21 cellular contexts compared by ENCODE assay signal in genomic region chr7:26657139-26657753, GRCh38.
DNase-seq lines count a peak whose midpoint lies in the region; ATAC-seq lines count a peak whose summit lies in the region.
"Had no signal": no experiment of that assay in that cellular context is flagged by ENCODE, and none has a peak within 500 bp of the region (broad histone marks: within the 10 kb centered on the region; RNA-seq: fewer than 3 reads in every experiment).

No MANE protein-coding gene starts in this region.

- H3K36me3 ChIP-seq in iPS-18a (ENCODE audit: control insufficient read depth, low read depth, low read length) = no peaks in the 10 kb centered on the region
- H3K36me3 ChIP-seq: upper lobe of left lung had no signal

- H3K4me1 ChIP-seq in iPS-18a (ENCODE audit: control insufficient read depth, low read depth, low read length) = peaks cover 59% of the 10 kb centered on the region
- H3K4me1 ChIP-seq: A549 had no signal

- ATAC-seq in GM19395 (IDR thresholded peaks at IDR 0.05; ENCODE audit: unreplicated experiment) (no peak), HG03520 (IDR thresholded peaks at IDR 0.05; ENCODE audit: unreplicated experiment) (no peak)
- ATAC-seq: activated CD8-positive, alpha-beta T cell treated with anti-CD3 and anti-CD28 coated beads for 36 hours; effector memory CD8-positive, alpha-beta T cell; left colon; stimulated activated naive B cell treated with anti-CD40 and anti-IgM and Interleukin-4, amounts not matched to agents 10 μg/mL and 1 μg/mL and 100 μg/mL, for 72 hours; T-cell had no signal

- H3K9me3 ChIP-seq in iPS-18a (ENCODE audit: control insufficient read depth, low read depth, low read length) = no peaks in the 10 kb centered on the region
- H3K9me3 ChIP-seq: A549, upper lobe of left lung had no signal

- no peak overlapping the region for H3K9ac ChIP-seq in iPS-18a (ENCODE audit: low read length)

- peak overlapping the region; percentile 10 for H3K4me3 ChIP-seq in iPS-18a (ENCODE audit: low read length)
- H3K4me3 ChIP-seq: A549, smooth muscle cell, upper lobe of left lung had no signal

- H3K27ac ChIP-seq in iPS-18a (ENCODE audit: low read length) = no peak overlapping the region
- peak overlapping the region; percentile 50 for H3K27ac ChIP-seq in substantia nigra (ENCODE audit: low read depth, low read length, poor library complexity, severe bottlenecking)
- H3K27ac ChIP-seq: A549, HL-60, upper lobe of left lung had no signal

- H3K27me3 ChIP-seq in iPS-18a (ENCODE audit: control insufficient read depth, insufficient read depth, low read length) = no peaks in the 10 kb centered on the region
- H3K27me3 ChIP-seq: upper lobe of left lung had no signal

- peak; percentile 28 for DNase-seq in NCI-H2107 treated with DMSO at 0.1 percent for 48 hours (lab: John Stamatoyannopoulos, UW; ENCODE audit: unreplicated experiment)
- DNase-seq in NCI-H2107 (lab: John Stamatoyannopoulos, UW) = no peak
- DNase-seq in NCI-H2171 treated with DMSO at 0.1 percent for 48 hours (lab: John Stamatoyannopoulos, UW) = peak; percentile 65
- peak in 2 of 49 donors; percentile 24 to 29 for DNase-seq in substantia nigra (lab: John Stamatoyannopoulos, UW)
- DNase-seq in stimulated activated CD4-positive, alpha-beta T cell treated with anti-CD3 and anti-CD28 coated beads, Interleukin-2, amount 100 ng/mL, for 24 hours = no peak
- DNase-seq: activated CD8-positive, alpha-beta T cell treated with anti-CD3 and anti-CD28 coated beads for 36 hours; DND-41; effector memory CD8-positive, alpha-beta T cell; hippocampal formation; KG1; left colon; posterior cingulate gyrus; stimulated activated naive B cell treated with anti-CD40 and anti-IgM and Interleukin-4, amounts not matched to agents 10 μg/mL and 1 μg/mL and 100 μg/mL, for 72 hours; T-cell; upper lobe of left lung had no signal

Comparison
In these comparisons a context has a peak if more than half of its experiments do, and no peak if none do; other contexts are left out.
1. DNase-seq: peak in NCI-H2107 treated with DMSO at 0.1 percent for 48 hours (single experiment) and NCI-H2171 treated with DMSO at 0.1 percent for 48 hours (single experiment); none in NCI-H2107 (single experiment) and stimulated activated CD4-positive, alpha-beta T cell treated with anti-CD3 and anti-CD28 coated beads, Interleukin-2, amount 100 ng/mL, for 24 hours (0 of 2).